ENCODE assay signal across 8 cellular contexts in genomic region chr5:112419596-112420110, GRCh38. TPM values are rescaled to one million over a fixed set of nuclear protein-coding genes. Genes with fewer than 3 reads are reported as not detected.
DNase-seq lines count a peak whose midpoint lies in the region; ATAC-seq and TF ChIP-seq lines count a peak whose summit lies in the region.

No MANE protein-coding gene starts in this region.

- TF ChIP-seq CTCF in KMS-11 (conservative IDR thresholded peaks at IDR 0.05; ENCODE audit: low read depth, low read length) (no peak), prostate gland (IDR thresholded peaks at IDR 0.05) (no peak)

- peaks cover 78% of the 10 kb centered on the region for H3K27me3 Mint-ChIP-seq in activated naive CD8-positive, alpha-beta T cell treated with anti-CD3 and anti-CD28 coated beads for 36 hours

- no peaks in the 10 kb centered on the region for H3K79me2 ChIP-seq in KMS-11 (ENCODE audit: insufficient read depth, low read depth)

- intact Hi-C loops in left cardiac atrium (cut with DNase I): loop anchor here (1.0 to 10.0 kb wide), 6 partner anchors 75 to 245 kb away; no protein-coding TSS in a partner anchor
- intact Hi-C loops in prostate gland (cut with DNase I): loop anchor here (1.0 to 5.0 kb wide), 3 partner anchors 209 to 338 kb away; no protein-coding TSS in a partner anchor

- H2AFZ ChIP-seq in KMS-11 (ENCODE audit: low read depth): peak overlapping the region; percentile 77

- peak; percentile 35 for TF ChIP-seq POLR2A in prostate gland (IDR thresholded peaks at IDR 0.05)

- H3K4me3 ChIP-seq in H7 (ENCODE audit: insufficient read depth, low read depth, low read length) (peak overlapping the region; percentile 83), KMS-11 (IDR thresholded peaks at IDR 0.05; ENCODE audit: insufficient read depth, low read depth, low read length) (peak overlapping the region; percentile 11), prostate gland (peak overlapping the region; percentile 82 to 83)

- H3K27me3 ChIP-seq in H7 (ENCODE audit: control insufficient read depth, insufficient read depth, low read length) (peaks cover 42% of the 10 kb centered on the region), KMS-11 (ENCODE audit: insufficient read depth, low read depth) (no peaks in the 10 kb centered on the region; the same call in 1 of the 2 replicates), prostate gland (replicated peaks; ENCODE audit: insufficient read depth) (no peaks in the 10 kb centered on the region)

- peak overlapping the region; percentile 56 for H3K4me3 Mint-ChIP-seq in activated naive CD8-positive, alpha-beta T cell treated with anti-CD3 and anti-CD28 coated beads for 36 hours

- ATAC-seq in left cardiac atrium: peak; percentile 77 to 83

- H3K27ac Mint-ChIP-seq in activated naive CD8-positive, alpha-beta T cell treated with anti-CD3 and anti-CD28 coated beads for 36 hours: no peak overlapping the region

- no peaks in the 10 kb centered on the region for H4K20me1 ChIP-seq in KMS-11 (ENCODE audit: insufficient read depth)

- H3K27ac ChIP-seq in KMS-11: no peak overlapping the region
- H3K27ac ChIP-seq in prostate gland: peak overlapping the region; percentile 76 to 83

- peak overlapping the region; percentile 77 for H3K4me2 ChIP-seq in KMS-11

- peak; percentile 58 for DNase-seq in activated CD8-positive, alpha-beta memory T cell treated with anti-CD3 and anti-CD28 coated beads for 24 hours
- no peak for DNase-seq in activated CD8-positive, alpha-beta memory T cell treated with anti-CD3 and anti-CD28 coated beads, Interleukin-2, amount 50 U/mL, for 4 hours
- DNase-seq in H7 (peak; percentile 77), left cardiac atrium (peak; percentile 75), prostate gland (ENCODE audit: low spot score) (peak; percentile 62), cerebellum (ENCODE audit: low spot score) (no peak)
- peak; percentile 6 for DNase-seq in activated naive CD8-positive, alpha-beta T cell treated with anti-CD3 and anti-CD28 coated beads for 36 hours

- H3K9me3 ChIP-seq in prostate gland: no peaks in the 10 kb centered on the region

- H3K36me3 ChIP-seq in H7 (replicated peaks; ENCODE audit: control insufficient read depth, insufficient read depth, low read length) (no peaks in the 10 kb centered on the region), KMS-11 (ENCODE audit: insufficient read depth) (no peaks in the 10 kb centered on the region), prostate gland (no peaks in the 10 kb centered on the region)

- H3K4me1 ChIP-seq in KMS-11 (ENCODE audit: low read depth, poor library complexity, severe bottlenecking) (peaks cover 11% of the 10 kb centered on the region), prostate gland (replicated peaks) (no peaks in the 10 kb centered on the region)

- 0% methylated on average over 45 of the region's 57 CpGs for WGBS in prostate gland

- peak overlapping the region; percentile 16; the same call in 1 of the 2 replicates for H3K9ac ChIP-seq in KMS-11

- H3K9me3 Mint-ChIP-seq in activated naive CD8-positive, alpha-beta T cell treated with anti-CD3 and anti-CD28 coated beads for 36 hours: peaks cover 2% of the 10 kb centered on the region

- peaks cover 6% of the 10 kb centered on the region for H3K4me1 Mint-ChIP-seq in activated naive CD8-positive, alpha-beta T cell treated with anti-CD3 and anti-CD28 coated beads for 36 hours

- H3K36me3 Mint-ChIP-seq in activated naive CD8-positive, alpha-beta T cell treated with anti-CD3 and anti-CD28 coated beads for 36 hours: peaks cover 2% of the 10 kb centered on the region

RNA-seq across cellular contexts. Expression of gene EPB41L4A, which starts 0.6 kb away (rescaled TPM):
- 3.2 and 4.7 TPM in 2 replicates for total RNA-seq in H7 (2014; rRNA removed; shearing (Covaris generic))
- under 1 TPM in 1 of 2 experiments, not detected in 1; 0.06 TPM for total RNA-seq in activated naive CD8-positive, alpha-beta T cell treated with anti-CD3 and anti-CD28 coated beads for 36 hours
- total RNA-seq in left cardiac atrium (10 to 100 TPM; 28.5 to 31.1 TPM), prostate gland (10 to 100 TPM; 23.0 to 37.5 TPM), cerebellum (130 TPM)

Comparison
In these comparisons a context has a peak if more than half of its experiments do, and no peak if none do; other contexts are left out.
1. DNase-seq: peak in activated CD8-positive, alpha-beta memory T cell treated with anti-CD3 and anti-CD28 coated beads for 24 hours (single experiment), H7 (single experiment), activated naive CD8-positive, alpha-beta T cell treated with anti-CD3 and anti-CD28 coated beads for 36 hours (single experiment), left cardiac atrium (single experiment) and prostate gland (single experiment); none in activated CD8-positive, alpha-beta memory T cell treated with anti-CD3 and anti-CD28 coated beads, Interleukin-2, amount 50 U/mL, for 4 hours (single experiment) and cerebellum (single experiment).
2. H3K4me3 ChIP-seq: peak in every context shown above with its lines; median percentile 83 in H7; 82 in prostate gland; 11 in KMS-11.